8 cellular contexts compared by ENCODE assay signal in the genomic region with DNA sequence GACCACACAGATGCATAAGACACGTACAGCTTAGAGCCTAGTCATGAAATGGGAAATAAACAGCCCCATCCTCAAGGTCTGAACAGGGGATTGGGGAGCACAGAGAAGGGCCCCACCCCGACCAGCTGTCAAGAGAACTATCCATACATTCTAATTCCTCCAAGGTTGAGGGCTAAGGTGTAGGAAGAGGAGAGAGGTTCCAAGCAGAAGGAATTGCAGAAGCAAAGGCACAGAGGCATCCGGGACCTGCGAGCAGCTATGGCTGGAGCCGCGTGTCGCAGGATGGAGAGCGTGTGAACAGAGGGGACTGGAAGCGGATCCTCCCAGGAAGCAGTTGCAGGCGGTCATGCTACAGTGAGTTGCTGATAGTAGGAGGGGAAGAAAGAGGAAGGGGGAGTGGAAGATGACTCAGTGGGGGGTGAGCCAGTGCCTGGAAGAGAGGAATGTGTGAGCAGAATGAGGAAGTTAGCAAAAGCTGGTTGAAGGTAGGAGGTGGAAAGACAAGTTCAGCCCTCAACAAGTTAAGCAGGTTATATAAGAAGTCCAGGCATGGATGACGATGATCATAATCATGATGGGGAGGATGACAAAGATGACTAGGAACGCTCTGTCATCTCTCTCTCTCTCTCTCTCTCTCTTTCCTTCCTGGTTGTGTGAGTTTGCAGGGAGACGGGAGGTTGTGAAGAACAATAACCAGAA.
DNase-seq lines count a peak whose midpoint lies in the region; ATAC-seq, FAIRE-seq and TF ChIP-seq lines count a peak whose summit lies in the region.

No MANE protein-coding gene starts in this region.

- H3K36me3 ChIP-seq in H7 (replicated peaks; ENCODE audit: control insufficient read depth, insufficient read depth, low read length), result no peaks in the 10 kb centered on the region
- no peaks in the 10 kb centered on the region for H3K36me3 ChIP-seq in SK-N-MC (ENCODE audit: insufficient read depth, low read length)

- TF ChIP-seq CTCF in fibroblast of the aortic adventitia (IDR thresholded peaks at IDR 0.05; ENCODE audit: insufficient read depth, low read length), result no peak

- no peak overlapping the region for H3K9ac ChIP-seq in SK-N-MC (ENCODE audit: insufficient read length)

- H3K27ac ChIP-seq in SK-N-MC, result no peak overlapping the region

- DNase-seq in H7 (peak; percentile 66), SK-N-MC (ENCODE audit: low read depth, low spot score) (peak; percentile 6), fibroblast of the aortic adventitia (ENCODE audit: low read depth) (peak; percentile 39), non-pigmented ciliary epithelial cell (ENCODE audit: low read depth) (peak; percentile 31), frontal cortex (ENCODE audit: low spot score in 2 of 2) (no peak), GM12892 (ENCODE audit: insufficient read length) (no peak)

- TF ChIP-seq POLR2A in GM12892 (IDR thresholded peaks at IDR 0.05; ENCODE audit: low read depth, low read length), result no peak

- no peak for ATAC-seq in HG03439 (IDR thresholded peaks at IDR 0.05; ENCODE audit: unreplicated experiment)
- ATAC-seq in GM18870 (IDR thresholded peaks at IDR 0.05; ENCODE audit: unreplicated experiment), result no peak

- no peaks in the 10 kb centered on the region for H3K9me3 ChIP-seq in SK-N-MC (ENCODE audit: low read depth, low read length)

- FAIRE-seq in frontal cortex (lab: Jason Lieb, UNC) (no peak), GM12892 (lab: Jason Lieb, UNC) (no peak)

- no peaks in the 10 kb centered on the region for H3K27me3 ChIP-seq in H7 (ENCODE audit: control insufficient read depth, insufficient read depth, low read length)

- H3K4me3 ChIP-seq in H7 (ENCODE audit: insufficient read depth, low read depth, low read length) (no peak overlapping the region), SK-N-MC (no peak overlapping the region), fibroblast of the aortic adventitia (ENCODE audit: low read depth, low read length) (no peak overlapping the region)

Comparison
In these comparisons a context has a peak if more than half of its experiments do, and no peak if none do; other contexts are left out.
1. DNase-seq: peak in H7 (single experiment), SK-N-MC (single experiment), fibroblast of the aortic adventitia (single experiment) and non-pigmented ciliary epithelial cell (single experiment); none in frontal cortex (0 of 2) and GM12892 (single experiment).